8 cellular contexts compared by ENCODE assay signal in the genomic region with DNA sequence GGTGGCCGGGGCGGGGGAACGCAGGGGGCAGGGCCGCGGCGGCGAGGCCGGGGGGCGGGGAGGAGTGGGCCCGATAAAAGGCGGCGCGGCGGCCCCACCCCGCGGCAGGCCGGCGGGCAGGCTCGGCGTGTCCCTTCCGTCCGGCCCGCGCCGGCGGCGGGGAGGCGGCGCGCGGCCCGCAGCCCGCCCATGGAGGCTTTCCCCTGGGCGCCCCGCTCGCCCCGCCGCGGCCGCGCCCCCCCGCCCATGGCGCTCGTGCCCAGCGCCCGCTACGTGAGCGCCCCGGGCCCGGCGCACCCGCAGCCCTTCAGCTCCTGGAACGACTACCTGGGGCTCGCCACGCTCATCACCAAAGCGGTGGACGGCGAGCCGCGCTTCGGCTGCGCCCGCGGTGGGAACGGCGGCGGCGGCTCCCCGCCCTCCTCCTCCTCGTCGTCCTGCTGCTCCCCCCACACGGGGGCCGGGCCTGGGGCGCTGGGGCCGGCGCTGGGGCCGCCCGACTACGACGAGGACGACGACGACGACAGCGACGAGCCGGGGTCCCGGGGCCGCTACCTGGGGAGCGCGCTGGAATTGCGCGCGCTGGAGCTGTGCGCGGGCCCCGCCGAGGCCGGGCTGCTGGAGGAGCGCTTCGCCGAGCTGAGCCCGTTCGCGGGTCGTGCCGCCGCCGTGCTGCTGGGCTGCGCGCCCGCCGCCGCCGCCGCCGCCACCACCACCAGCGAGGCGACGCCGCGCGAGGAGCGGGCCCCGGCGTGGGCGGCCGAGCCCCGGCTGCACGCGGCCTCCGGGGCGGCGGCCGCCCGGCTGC. TPM values are rescaled to one million over a fixed set of nuclear protein-coding genes. Genes with fewer than 3 reads are reported as not detected.
A peak's percentile ranks its signal among the peaks of the same experiment; 100 is the strongest.
DNase-seq lines count a peak whose midpoint lies in the region; ATAC-seq and TF ChIP-seq lines count a peak whose summit lies in the region.

A gene with protein sequence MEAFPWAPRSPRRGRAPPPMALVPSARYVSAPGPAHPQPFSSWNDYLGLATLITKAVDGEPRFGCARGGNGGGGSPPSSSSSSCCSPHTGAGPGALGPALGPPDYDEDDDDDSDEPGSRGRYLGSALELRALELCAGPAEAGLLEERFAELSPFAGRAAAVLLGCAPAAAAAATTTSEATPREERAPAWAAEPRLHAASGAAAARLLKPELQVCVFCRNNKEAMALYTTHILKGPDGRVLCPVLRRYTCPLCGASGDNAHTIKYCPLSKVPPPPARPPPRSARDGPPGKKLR (plus strand): TSS at position 102 of the 808 bp plus-strand sequence. CDS start 88 bp downstream, at position 190.

- H3K4me3 Mint-ChIP-seq in activated CD4-positive, alpha-beta T cell treated with anti-CD3 and anti-CD28 coated beads, Interleukin-2, amount 10 ng/mL, durations not matched to agents 24 days and 14 days = peak within 1 kb of the TSS; percentile 66
- H3K4me3 Mint-ChIP-seq in neural crest cell = peak within 1 kb of the TSS; percentile 86

- H3K4me3 ChIP-seq in BLaER1 treated with 17β-estradiol and CSF1 and Interleukin-3, amounts not matched to agents 10 nM and 100 nM = peak within 1 kb of the TSS; percentile 55 to 73 (median 64)

- H4K20me1 ChIP-seq in BLaER1 treated with 17β-estradiol and CSF1 and Interleukin-3, amounts not matched to agents 10 nM and 100 nM = peaks cover 46 to 87% (median 62%) of the 10 kb centered on the region in 11 experiments

- peaks cover 22% of the 10 kb centered on the region for H3K4me1 Mint-ChIP-seq in activated CD4-positive, alpha-beta T cell treated with anti-CD3 and anti-CD28 coated beads, Interleukin-2, amount 10 ng/mL, durations not matched to agents 24 days and 14 days
- peaks cover 20% of the 10 kb centered on the region for H3K4me1 Mint-ChIP-seq in neural crest cell

- ATAC-seq in GM19438 (IDR thresholded peaks at IDR 0.05; ENCODE audit: low read depth, unreplicated experiment) (peak; percentile 10), HG03442 (IDR thresholded peaks at IDR 0.05; ENCODE audit: unreplicated experiment) (peak; percentile 10), esophagus mucosa (peak; percentile 7)

- no peak within 1 kb of the TSS for H3K27ac Mint-ChIP-seq in activated CD4-positive, alpha-beta T cell treated with anti-CD3 and anti-CD28 coated beads, Interleukin-2, amount 10 ng/mL, durations not matched to agents 24 days and 14 days
- no peak within 1 kb of the TSS for H3K27ac Mint-ChIP-seq in neural crest cell (ENCODE audit: unreplicated experiment)

- H3K36me3 ChIP-seq in BLaER1 treated with 17β-estradiol and CSF1 and Interleukin-3, amounts not matched to agents 10 nM and 100 nM = peaks cover 21 to 33% (median 29%) of the 10 kb centered on the region in 11 experiments

- peak; percentile 78 for DNase-seq in activated CD4-positive, alpha-beta T cell treated with anti-CD3 and anti-CD28 coated beads, Interleukin-2, amount 10 ng/mL, durations not matched to agents 24 days and 14 days
- DNase-seq in neural crest cell (ENCODE audit: low read depth, low spot score) (peak; percentile 37), superior temporal gyrus (ENCODE audit: extremely low spot score) (no peak), mucosa of gallbladder (ENCODE audit: low spot score) (no peak)

- peaks cover 14 to 26% (median 17%) of the 10 kb centered on the region in 11 experiments; a peak in 18 of 22 replicates for H3K27me3 ChIP-seq in BLaER1 treated with 17β-estradiol and CSF1 and Interleukin-3, amounts not matched to agents 10 nM and 100 nM

- H3K9ac ChIP-seq in BLaER1 treated with 17β-estradiol and CSF1 and Interleukin-3, amounts not matched to agents 10 nM and 100 nM = peak within 1 kb of the TSS; percentile 31 to 77 (median 69)

- H3K27ac ChIP-seq in BLaER1 treated with 17β-estradiol and CSF1 and Interleukin-3, amounts not matched to agents 10 nM and 100 nM = peak within 1 kb of the TSS in 6 of 11 experiments; percentile 18 to 41 (median 31); a peak in 8 of 22 replicates

- peaks cover 26 to 50% (median 43%) of the 10 kb centered on the region in 10 experiments for H3K4me1 ChIP-seq in BLaER1 treated with 17β-estradiol and CSF1 and Interleukin-3, amounts not matched to agents 10 nM and 100 nM

- intact Hi-C loops in activated CD4-positive, alpha-beta T cell treated with anti-CD3 and anti-CD28 coated beads, Interleukin-2, amount 10 ng/mL, durations not matched to agents 24 days and 14 days (cut with micrococcal nuclease) = loop anchor here (2.0 to 5.0 kb wide), 3 partner anchors 51 to 622 kb away; a partner anchor contains a TSS

- peak within 1 kb of the TSS; percentile 97 to 100 (median 99) for H3K4me2 ChIP-seq in BLaER1 treated with 17β-estradiol and CSF1 and Interleukin-3, amounts not matched to agents 10 nM and 100 nM

- no peak for TF ChIP-seq CTCF in neural crest cell (conservative IDR thresholded peaks at IDR 0.05)

- peaks cover 13% of the 10 kb centered on the region for H3K27me3 Mint-ChIP-seq in activated CD4-positive, alpha-beta T cell treated with anti-CD3 and anti-CD28 coated beads, Interleukin-2, amount 10 ng/mL, durations not matched to agents 24 days and 14 days
- H3K27me3 Mint-ChIP-seq in neural crest cell (ENCODE audit: low read depth) = peaks cover 4% of the 10 kb centered on the region

- H3K9me3 Mint-ChIP-seq in activated CD4-positive, alpha-beta T cell treated with anti-CD3 and anti-CD28 coated beads, Interleukin-2, amount 10 ng/mL, durations not matched to agents 24 days and 14 days = no peaks in the 10 kb centered on the region
- no peaks in the 10 kb centered on the region for H3K9me3 Mint-ChIP-seq in neural crest cell

- peaks cover 28% of the 10 kb centered on the region for H3K36me3 Mint-ChIP-seq in activated CD4-positive, alpha-beta T cell treated with anti-CD3 and anti-CD28 coated beads, Interleukin-2, amount 10 ng/mL, durations not matched to agents 24 days and 14 days (ENCODE audit: low read depth)
- H3K36me3 Mint-ChIP-seq in neural crest cell (ENCODE audit: low read depth) = peaks cover 3% of the 10 kb centered on the region

- H3K9me3 ChIP-seq in BLaER1 treated with 17β-estradiol and CSF1 and Interleukin-3, amounts not matched to agents 10 nM and 100 nM (replicated peaks in 1 of 11) = no peaks in the 10 kb centered on the region

RNA-seq across cellular contexts. Expression of the gene that starts here (rescaled TPM):
- total RNA-seq in activated CD4-positive, alpha-beta T cell treated with anti-CD3 and anti-CD28 coated beads, Interleukin-2, amount 10 ng/mL, durations not matched to agents 24 days and 14 days = 0.44 and 0.59 TPM in 2 replicates
- 1.3 TPM for total RNA-seq in esophagus mucosa
- 2.8 and 3.0 TPM in 2 replicates for total RNA-seq in neural crest cell
- 0.60 TPM for total RNA-seq in mucosa of gallbladder

Comparison
In these comparisons a context has a peak if more than half of its experiments do, and no peak if none do; other contexts are left out.
1. Peak in DNase-seq in activated CD4-positive, alpha-beta T cell treated with anti-CD3 and anti-CD28 coated beads, Interleukin-2, amount 10 ng/mL, durations not matched to agents 24 days and 14 days; RNA of the gene not detected or under 1 TPM.